8 cellular contexts compared by ENCODE assay signal in genomic region chr14:93962701-93963601, GRCh38. TPM values are rescaled to one million over a fixed set of nuclear protein-coding genes. Genes with fewer than 3 reads are reported as not detected.
DNase-seq lines count a peak whose midpoint lies in the region; ATAC-seq, FAIRE-seq and TF ChIP-seq lines count a peak whose summit lies in the region.

No MANE protein-coding gene starts in this region.

- no peak for FAIRE-seq in D721Med (lab: Jason Lieb, UNC)

- CTCF ChIA-PET in CD4-positive, alpha-beta T cell (lab: Charles Lee) = interaction anchor here (4.1 kb wide), 1 partner anchor 23 kb away, joined by 31 read pairs; no protein-coding TSS in a partner anchor

- peak overlapping the region; percentile 87 for H3K27ac Mint-ChIP-seq in CD4-positive, alpha-beta T cell

- peak overlapping the region; percentile 57 for H3K27ac ChIP-seq in CD4-positive, alpha-beta T cell (ENCODE audit: low read depth, low read length)
- H3K27ac ChIP-seq in SU-DHL-6 (ENCODE audit: low read depth, low read length) = peak overlapping the region; percentile 99

- peak overlapping the region; percentile 12 for H3K4me3 ChIP-seq in SU-DHL-6 (ENCODE audit: insufficient read depth, low read length, poor library complexity, severe bottlenecking)

- intact Hi-C loops in CD4-positive, alpha-beta T cell (cut with DNase I, micrococcal nuclease) = loop anchor here in 1 of 2 experiments (2.0 kb wide), 1 partner anchor 16 kb away; no protein-coding TSS in a partner anchor

- no peaks in the 10 kb centered on the region for H3K27me3 ChIP-seq in CD4-positive, alpha-beta T cell (ENCODE audit: control insufficient read depth, insufficient read depth, low read length)
- no peaks in the 10 kb centered on the region for H3K27me3 ChIP-seq in SU-DHL-6 (ENCODE audit: low read length)

- no peaks in the 10 kb centered on the region for H3K36me3 ChIP-seq in SU-DHL-6 (ENCODE audit: low read length)

- no peaks in the 10 kb centered on the region; the same call in 1 of the 2 replicates for H3K79me2 ChIP-seq in SU-DHL-6 (ENCODE audit: insufficient read depth, low read length)

- peaks cover 68% of the 10 kb centered on the region for H3K4me1 Mint-ChIP-seq in CD4-positive, alpha-beta T cell (ENCODE audit: low read depth)

- peak overlapping the region; percentile 65 for H3K9ac ChIP-seq in SU-DHL-6 (ENCODE audit: low read length)

- no peak for TF ChIP-seq CTCF in CD4-positive, alpha-beta T cell (IDR thresholded peaks at IDR 0.05)
- no peak for TF ChIP-seq CTCF in SU-DHL-6 (IDR thresholded peaks at IDR 0.05; ENCODE audit: insufficient read depth, low read length, poor library complexity, severe bottlenecking)
- no peak for TF ChIP-seq CTCF in D721Med (IDR thresholded peaks at IDR 0.05; ENCODE audit: insufficient read depth, missing control alignments)

- peak overlapping the region; percentile 62 for H3K4me2 ChIP-seq in SU-DHL-6 (ENCODE audit: low read depth, low read length, poor library complexity, severe bottlenecking)

- no peaks in the 10 kb centered on the region for H3K36me3 Mint-ChIP-seq in CD4-positive, alpha-beta T cell (ENCODE audit: low read depth)

- POLR2A ChIA-PET in CD4-positive, alpha-beta T cell (lab: Charles Lee) = interaction anchor here (0.8 to 6.1 kb wide), 6 partner anchors 8 to 23 kb away, joined by 3 to 77 read pairs (median 8); partner anchors contain the start of gene ASB2

- no peak overlapping the region for H2AFZ ChIP-seq in SU-DHL-6 (ENCODE audit: low read depth, low read length, severe bottlenecking)

- H3K9me3 ChIP-seq in CD4-positive, alpha-beta T cell (ENCODE audit: control insufficient read depth, low read length) = no peaks in the 10 kb centered on the region
- H3K9me3 ChIP-seq in SU-DHL-6 (ENCODE audit: insufficient read depth, low read length) = no peaks in the 10 kb centered on the region

- peak overlapping the region; percentile 67 for H3K4me3 Mint-ChIP-seq in CD4-positive, alpha-beta T cell

- peak; percentile 40 for ATAC-seq in CD4-positive, alpha-beta T cell (ENCODE audit: poor library complexity)
- peak; percentile 45 for ATAC-seq in HG03139 (IDR thresholded peaks at IDR 0.05; ENCODE audit: unreplicated experiment)

- H3K27me3 Mint-ChIP-seq in CD4-positive, alpha-beta T cell = no peaks in the 10 kb centered on the region

- peak in 9 of 10 experiments; percentile 27 to 49 (median 40) for DNase-seq in CD4-positive, alpha-beta T cell
- peak; percentile 45 for DNase-seq in GM19240 (ENCODE audit: insufficient read length, low spot score)
- DNase-seq in effector CD4-positive, alpha-beta T cell = peak; percentile 41
- DNase-seq in stimulated activated CD8-positive, alpha-beta memory T cell treated with anti-CD3 and anti-CD28 coated beads, Interleukin-7, amount 100 ng/mL, for 4 hours (ENCODE audit: low read depth in 2 of 2) = peak; percentile 36 to 38
- no peak for DNase-seq in D721Med (ENCODE audit: insufficient read length, low spot score)
- DNase-seq in NCI-H1417 treated with DMSO at 0.1 percent for 48 hours (lab: John Stamatoyannopoulos, UW) = no peak

- no peaks in the 10 kb centered on the region for H4K20me1 ChIP-seq in SU-DHL-6 (ENCODE audit: low read depth, low read length)

- peaks cover 48% of the 10 kb centered on the region for H3F3A ChIP-seq in SU-DHL-6 (ENCODE audit: insufficient read depth)

- H3K9me2 ChIP-seq in SU-DHL-6 (replicated peaks; ENCODE audit: insufficient read depth, low read length) = no peaks in the 10 kb centered on the region

- no peaks in the 10 kb centered on the region for H3K9me3 Mint-ChIP-seq in CD4-positive, alpha-beta T cell

RNA-seq across cellular contexts. Expression of gene ASB2, which starts 13.4 kb away (rescaled TPM):
- 1 to 10 TPM in 1 of 2 experiments, under 1 TPM in 1; 0.98 to 1.2 TPM for total RNA-seq in CD4-positive, alpha-beta T cell

RNA-seq across cellular contexts. Expression of gene CCDC197, which starts 34.1 kb away (rescaled TPM):
- total RNA-seq in CD4-positive, alpha-beta T cell = not detected

RNA-seq across cellular contexts. Expression of gene FAM181A, which starts 35.8 kb away (rescaled TPM):
- not detected for total RNA-seq in CD4-positive, alpha-beta T cell

Comparison
In these comparisons a context has a peak if more than half of its experiments do, and no peak if none do; other contexts are left out.
1. DNase-seq: peak in CD4-positive, alpha-beta T cell (9 of 10), GM19240 (single experiment), effector CD4-positive, alpha-beta T cell (single experiment) and stimulated activated CD8-positive, alpha-beta memory T cell treated with anti-CD3 and anti-CD28 coated beads, Interleukin-7, amount 100 ng/mL, for 4 hours (2 of 2); none in D721Med (single experiment) and NCI-H1417 treated with DMSO at 0.1 percent for 48 hours (single experiment).